3 cellular contexts compared by ENCODE assay signal in the genomic region with DNA sequence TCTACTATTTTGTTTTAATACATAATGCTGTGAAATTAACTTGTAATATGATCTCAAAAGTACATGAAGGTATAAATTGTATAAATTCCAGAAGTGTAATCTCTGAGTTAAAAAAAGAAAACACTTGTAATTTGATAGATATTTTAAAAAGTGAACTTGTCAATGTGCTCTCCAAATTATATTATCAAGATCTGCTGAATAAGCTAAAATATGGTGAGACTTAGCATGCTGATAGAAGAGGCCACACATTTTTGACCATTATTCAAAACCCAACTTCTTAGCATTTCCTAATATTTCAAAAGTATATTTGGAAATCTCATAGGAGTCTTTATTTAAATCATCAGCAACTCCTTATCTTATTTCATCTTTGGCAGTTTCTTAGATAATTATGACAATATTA.
A peak's percentile ranks its signal among the peaks of the same experiment; 100 is the strongest.
TF ChIP-seq lines count a peak whose summit lies in the region.

No MANE protein-coding gene starts in this region.

TF ChIP-seq in A549, 52 proteins besides CTCF, POLR2A, EP300 and RAD21:
- TF ChIP-seq NR3C1 (IDR thresholded peaks at IDR 0.05) (no peak), MAFK (IDR thresholded peaks at IDR 0.05; ENCODE audit: partially characterized antibody) (peak; percentile 78), USF2 (IDR thresholded peaks at IDR 0.05) (no peak), HOXB5 (CRISPR knock-in tag; IDR thresholded peaks at IDR 0.05) (no peak), BHLHE40 (IDR thresholded peaks at IDR 0.05; ENCODE audit: low read depth, low read length) (no peak), CEBPB (IDR thresholded peaks at IDR 0.05) (no peak), KDM5A (IDR thresholded peaks at IDR 0.05) (no peak)

TF ChIP-seq in IMR-90, 13 proteins besides CTCF, POLR2A, EP300 and RAD21:
- TF ChIP-seq MAFK (IDR thresholded peaks at IDR 0.05; ENCODE audit: low read depth, low read length) (peak; percentile 89), CHD1 (IDR thresholded peaks at IDR 0.05; ENCODE audit: low read depth, low read length) (no peak), ELK1 (IDR thresholded peaks at IDR 0.05; ENCODE audit: borderline replicate concordance, low read depth, low read length) (no peak), NFE2L2 (IDR thresholded peaks at IDR 0.05; ENCODE audit: low read depth, low read length) (no peak), MXI1 (IDR thresholded peaks at IDR 0.05; ENCODE audit: borderline replicate concordance, low read depth, low read length) (no peak), FOS (IDR thresholded peaks at IDR 0.05; ENCODE audit: low read depth, low read length) (no peak)

TF ChIP-seq in K562, 482 proteins besides CTCF, POLR2A, EP300 and RAD21:
- no peak for TF ChIP-seq CC2D1A (IDR thresholded peaks at IDR 0.05)
- TF ChIP-seq, protein P1, sequence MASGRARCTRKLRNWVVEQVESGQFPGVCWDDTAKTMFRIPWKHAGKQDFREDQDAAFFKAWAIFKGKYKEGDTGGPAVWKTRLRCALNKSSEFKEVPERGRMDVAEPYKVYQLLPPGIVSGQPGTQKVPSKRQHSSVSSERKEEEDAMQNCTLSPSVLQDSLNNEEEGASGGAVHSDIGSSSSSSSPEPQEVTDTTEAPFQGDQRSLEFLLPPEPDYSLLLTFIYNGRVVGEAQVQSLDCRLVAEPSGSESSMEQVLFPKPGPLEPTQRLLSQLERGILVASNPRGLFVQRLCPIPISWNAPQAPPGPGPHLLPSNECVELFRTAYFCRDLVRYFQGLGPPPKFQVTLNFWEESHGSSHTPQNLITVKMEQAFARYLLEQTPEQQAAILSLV (tag; IDR thresholded peaks at IDR 0.05), result no peak
- TF ChIP-seq L3MBTL2 (IDR thresholded peaks at IDR 0.05), result no peak
- peak; percentile 60 for TF ChIP-seq ZNF316 (IDR thresholded peaks at IDR 0.05)
- TF ChIP-seq ZNF408 (CRISPR knock-in tag; IDR thresholded peaks at IDR 0.05; ENCODE audit: low read depth), result no peak
- TF ChIP-seq RAD51 (IDR thresholded peaks at IDR 0.05; ENCODE audit: borderline replicate concordance, low read depth), result no peak
- TF ChIP-seq SNIP1 (IDR thresholded peaks at IDR 0.05; ENCODE audit: low read depth), result no peak
- no peak for TF ChIP-seq ETV6 (IDR thresholded peaks at IDR 0.05; ENCODE audit: borderline replicate concordance in 1 of 2, low read depth in 2 of 2, low read length in 1 of 2)
- TF ChIP-seq ETV6 (CRISPR knock-in tag; IDR thresholded peaks at IDR 0.05; ENCODE audit: borderline replicate concordance), result no peak
- no peak for TF ChIP-seq DIDO1 (tag; IDR thresholded peaks at IDR 0.05; ENCODE audit: low read depth)
- no peak for TF ChIP-seq ZFP1 (CRISPR knock-in tag; IDR thresholded peaks at IDR 0.05)
- no peak for TF ChIP-seq SRSF9 (IDR thresholded peaks at IDR 0.05; ENCODE audit: borderline replicate concordance, low read depth, low read length)
- no peak for TF ChIP-seq ZNF174 (CRISPR knock-in tag; IDR thresholded peaks at IDR 0.05)
- TF ChIP-seq FOXM1 (IDR thresholded peaks at IDR 0.05; ENCODE audit: low read depth), result no peak
- no peak for TF ChIP-seq FOXM1 (CRISPR knock-in tag; IDR thresholded peaks at IDR 0.05; ENCODE audit: low read depth)
- TF ChIP-seq ZNF449 (CRISPR knock-in tag; IDR thresholded peaks at IDR 0.05), result no peak
- peak; percentile 51; the same call in 1 of the 2 replicates for TF ChIP-seq MAFG (tag; conservative IDR thresholded peaks at IDR 0.05)
- no peak for TF ChIP-seq NFATC3 (IDR thresholded peaks at IDR 0.05)
- TF ChIP-seq ARID1B (IDR thresholded peaks at IDR 0.05), result no peak
- no peak for TF ChIP-seq PHTF2 (CRISPR knock-in tag; IDR thresholded peaks at IDR 0.05)
- peak; percentile 52; the same call in 1 of the 2 replicates for TF ChIP-seq MAFF (IDR thresholded peaks at IDR 0.05; ENCODE audit: low read length)
- TF ChIP-seq ZNF668 (CRISPR knock-in tag; IDR thresholded peaks at IDR 0.05), result no peak
- TF ChIP-seq C11orf30 (IDR thresholded peaks at IDR 0.05; ENCODE audit: low read depth), result peak; percentile 42; the same call in 1 of the 2 replicates
- no peak for TF ChIP-seq GTF2F1 (IDR thresholded peaks at IDR 0.05; ENCODE audit: low read depth, low read length)
- TF ChIP-seq ZNF407 (IDR thresholded peaks at IDR 0.05; ENCODE audit: low read depth), result no peak
- TF ChIP-seq TFE3 (CRISPR knock-in tag; IDR thresholded peaks at IDR 0.05), result no peak
- no peak for TF ChIP-seq PCBP1 (IDR thresholded peaks at IDR 0.05; ENCODE audit: low read depth, low read length, poor library complexity, severe bottlenecking)
- TF ChIP-seq SREBF2 (CRISPR knock-in tag; IDR thresholded peaks at IDR 0.05), result no peak
- TF ChIP-seq CBFA2T3 (IDR thresholded peaks at IDR 0.05), result no peak
- no peak for TF ChIP-seq HDAC3 (IDR thresholded peaks at IDR 0.05; ENCODE audit: borderline replicate concordance, partially characterized antibody)
- no peak for TF ChIP-seq TBP (optimal IDR thresholded peaks at IDR 0.05; ENCODE audit: low read depth, low read length)
- TF ChIP-seq POLR2AphosphoS2 (IDR thresholded peaks at IDR 0.05; ENCODE audit: low read length), result no peak
